15 cellular contexts compared by ENCODE assay signal in genomic region chr7:99046722-99047121, GRCh38.
"Had no signal": no experiment of that assay in that cellular context is flagged by ENCODE, and none has a peak within 500 bp of the region (broad histone marks: within the 10 kb centered on the region; RNA-seq: fewer than 3 reads in every experiment).

No MANE protein-coding gene starts in this region.

- H3K27me3 Mint-ChIP-seq: activated B cell treated with CpG ODN at 0.5 μM for 24 hours; activated CD4-positive, alpha-beta memory T cell treated with anti-CD3 and anti-CD28 coated beads, Interleukin-2, amount 10 ng/mL, durations not matched to agents 7 days and 5 days; activated CD8-positive, alpha-beta memory T cell treated with anti-CD3 and anti-CD28 coated beads, Interleukin-2, amount 10 ng/mL, durations not matched to agents 7 days and 5 days; activated naive CD4-positive, alpha-beta T cell treated with anti-CD3 and anti-CD28 coated beads, Interleukin-2, amount 10 ng/mL, durations not matched to agents 7 days and 5 days had no signal

- H3K27me3 ChIP-seq: esophagus squamous epithelium, upper lobe of left lung had no signal

- ATAC-seq: activated CD8-positive, alpha-beta memory T cell treated with anti-CD3 and anti-CD28 coated beads, Interleukin-2, amount 10 ng/mL, durations not matched to agents 7 days and 5 days; left colon; lower lobe of right lung had no signal

- DNase-seq: activated B cell treated with CpG ODN at 0.5 μM for 24 hours; activated CD4-positive, alpha-beta memory T cell treated with anti-CD3 and anti-CD28 coated beads, Interleukin-2, amount 10 ng/mL, durations not matched to agents 7 days and 5 days; activated CD4-positive, alpha-beta T cell treated with anti-CD3 and anti-CD28 coated beads for 4 hours; activated CD8-positive, alpha-beta memory T cell treated with anti-CD3 and anti-CD28 coated beads, Interleukin-2, amount 10 ng/mL, durations not matched to agents 7 days and 5 days; activated naive CD4-positive, alpha-beta T cell treated with anti-CD3 and anti-CD28 coated beads, Interleukin-2, amount 10 ng/mL, durations not matched to agents 7 days and 5 days; dermis blood vessel endothelial cell; effector memory CD4-positive, alpha-beta T cell; esophagus squamous epithelium; left colon; lower lobe of right lung; occipital lobe; posterior cingulate gyrus; retina; stimulated activated naive CD4-positive, alpha-beta T cell treated with Interleukin-2 at 50 U/mL for 16 hours; upper lobe of left lung had no signal

- H3K4me3 Mint-ChIP-seq: activated B cell treated with CpG ODN at 0.5 μM for 24 hours; activated CD4-positive, alpha-beta memory T cell treated with anti-CD3 and anti-CD28 coated beads, Interleukin-2, amount 10 ng/mL, durations not matched to agents 7 days and 5 days; activated CD8-positive, alpha-beta memory T cell treated with anti-CD3 and anti-CD28 coated beads, Interleukin-2, amount 10 ng/mL, durations not matched to agents 7 days and 5 days; activated naive CD4-positive, alpha-beta T cell treated with anti-CD3 and anti-CD28 coated beads, Interleukin-2, amount 10 ng/mL, durations not matched to agents 7 days and 5 days had no signal

- H3K9me3 Mint-ChIP-seq: activated B cell treated with CpG ODN at 0.5 μM for 24 hours; activated CD4-positive, alpha-beta memory T cell treated with anti-CD3 and anti-CD28 coated beads, Interleukin-2, amount 10 ng/mL, durations not matched to agents 7 days and 5 days; activated naive CD4-positive, alpha-beta T cell treated with anti-CD3 and anti-CD28 coated beads, Interleukin-2, amount 10 ng/mL, durations not matched to agents 7 days and 5 days had no signal

- H3K27ac ChIP-seq: esophagus squamous epithelium, lower lobe of right lung, upper lobe of left lung had no signal

- H3K4me1 ChIP-seq: lower lobe of right lung had no signal

- H3K4me1 Mint-ChIP-seq: activated B cell treated with CpG ODN at 0.5 μM for 24 hours; activated CD4-positive, alpha-beta memory T cell treated with anti-CD3 and anti-CD28 coated beads, Interleukin-2, amount 10 ng/mL, durations not matched to agents 7 days and 5 days; activated CD8-positive, alpha-beta memory T cell treated with anti-CD3 and anti-CD28 coated beads, Interleukin-2, amount 10 ng/mL, durations not matched to agents 7 days and 5 days; activated naive CD4-positive, alpha-beta T cell treated with anti-CD3 and anti-CD28 coated beads, Interleukin-2, amount 10 ng/mL, durations not matched to agents 7 days and 5 days had no signal

- H3K9me3 ChIP-seq: esophagus squamous epithelium, lower lobe of right lung, upper lobe of left lung had no signal

- H3K27ac Mint-ChIP-seq: activated B cell treated with CpG ODN at 0.5 μM for 24 hours; activated CD4-positive, alpha-beta memory T cell treated with anti-CD3 and anti-CD28 coated beads, Interleukin-2, amount 10 ng/mL, durations not matched to agents 7 days and 5 days; activated CD8-positive, alpha-beta memory T cell treated with anti-CD3 and anti-CD28 coated beads, Interleukin-2, amount 10 ng/mL, durations not matched to agents 7 days and 5 days; activated naive CD4-positive, alpha-beta T cell treated with anti-CD3 and anti-CD28 coated beads, Interleukin-2, amount 10 ng/mL, durations not matched to agents 7 days and 5 days had no signal

- H3K4me3 ChIP-seq: esophagus squamous epithelium, lower lobe of right lung, upper lobe of left lung had no signal
